ENCODE assay signal across 25 cellular contexts in the genomic region with DNA sequence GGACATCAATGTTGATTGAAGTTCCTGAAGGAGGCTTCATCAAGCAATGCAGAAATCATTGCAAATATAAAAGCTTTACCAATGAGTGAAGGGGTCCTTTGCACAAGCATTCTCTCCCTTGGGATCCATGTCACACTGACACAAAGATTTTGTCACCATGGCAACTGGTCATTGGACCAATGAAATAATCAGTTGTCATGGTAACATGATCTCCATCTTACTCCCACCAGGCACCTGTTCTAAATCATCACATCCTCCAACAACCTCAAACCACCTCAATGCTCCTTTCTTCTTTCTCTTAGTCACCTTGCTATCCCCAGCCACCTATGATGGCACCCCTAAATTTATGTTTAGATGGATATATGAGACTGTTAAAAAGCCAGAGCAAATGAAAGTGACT. TPM values are rescaled to one million over a fixed set of nuclear protein-coding genes. Genes with fewer than 3 reads are reported as not detected.
DNase-seq lines count a peak whose midpoint lies in the region; ATAC-seq and TF ChIP-seq lines count a peak whose summit lies in the region.
"Had no signal": no experiment of that assay in that cellular context is flagged by ENCODE, and none has a peak within 500 bp of the region (broad histone marks: within the 10 kb centered on the region; RNA-seq: fewer than 3 reads in every experiment).

No MANE protein-coding gene starts in this region.

- H3K27ac Mint-ChIP-seq in memory B cell: no peak overlapping the region
- no peak overlapping the region for H3K27ac Mint-ChIP-seq in chondrocyte (ENCODE audit: unreplicated experiment)
- H3K27ac Mint-ChIP-seq: activated CD8-positive, alpha-beta memory T cell treated with anti-CD3 and anti-CD28 coated beads, Interleukin-2, amount 10 ng/mL, durations not matched to agents 7 days and 5 days; activated T-cell treated with anti-CD3 and anti-CD28 coated beads, Interleukin-2, amount 50 U/mL, for 72 hours; endodermal cell; stimulated activated naive CD8-positive, alpha-beta T cell treated with anti-CD3 and anti-CD28 coated beads, Interleukin-15, amount 100 ng/mL, for 72 hours had no signal

- TF ChIP-seq CTCF in chondrocyte (IDR thresholded peaks at IDR 0.05): no peak

- H3K9me3 Mint-ChIP-seq in memory B cell: no peaks in the 10 kb centered on the region
- H3K9me3 Mint-ChIP-seq in chondrocyte (ENCODE audit: low read depth): no peaks in the 10 kb centered on the region
- H3K9me3 Mint-ChIP-seq: activated T-cell treated with anti-CD3 and anti-CD28 coated beads, Interleukin-2, amount 50 U/mL, for 72 hours; endodermal cell; neural crest cell; stimulated activated naive CD8-positive, alpha-beta T cell treated with anti-CD3 and anti-CD28 coated beads, Interleukin-15, amount 100 ng/mL, for 72 hours had no signal

- H3K4me3 Mint-ChIP-seq in memory B cell: no peak overlapping the region
- no peak overlapping the region for H3K4me3 Mint-ChIP-seq in chondrocyte (ENCODE audit: unreplicated experiment)
- H3K4me3 Mint-ChIP-seq: activated CD8-positive, alpha-beta memory T cell treated with anti-CD3 and anti-CD28 coated beads, Interleukin-2, amount 10 ng/mL, durations not matched to agents 7 days and 5 days; activated T-cell treated with anti-CD3 and anti-CD28 coated beads, Interleukin-2, amount 50 U/mL, for 72 hours; endodermal cell; neural crest cell; stimulated activated naive CD8-positive, alpha-beta T cell treated with anti-CD3 and anti-CD28 coated beads, Interleukin-15, amount 100 ng/mL, for 72 hours had no signal

- peaks cover 13% of the 10 kb centered on the region for H3K27me3 Mint-ChIP-seq in memory B cell
- peaks cover 40% of the 10 kb centered on the region for H3K27me3 Mint-ChIP-seq in chondrocyte (ENCODE audit: low read depth)

- ATAC-seq in memory B cell (ENCODE audit: low read depth) (peak; percentile 17), HG03175 (IDR thresholded peaks at IDR 0.05; ENCODE audit: unreplicated experiment) (no peak)
- ATAC-seq: activated CD8-positive, alpha-beta memory T cell treated with anti-CD3 and anti-CD28 coated beads, Interleukin-2, amount 10 ng/mL, durations not matched to agents 7 days and 5 days; activated T-cell treated with anti-CD3 and anti-CD28 coated beads, Interleukin-2, amount 50 U/mL, for 72 hours; SK-N-SH treated with all-trans-retinoic acid at 6 μM for 48 hours; stimulated activated naive CD8-positive, alpha-beta T cell treated with anti-CD3 and anti-CD28 coated beads, Interleukin-15, amount 100 ng/mL, for 72 hours had no signal

- H3K4me1 Mint-ChIP-seq in memory B cell (no peaks in the 10 kb centered on the region), chondrocyte (ENCODE audit: low read depth) (no peaks in the 10 kb centered on the region)
- H3K4me1 Mint-ChIP-seq: activated CD8-positive, alpha-beta memory T cell treated with anti-CD3 and anti-CD28 coated beads, Interleukin-2, amount 10 ng/mL, durations not matched to agents 7 days and 5 days; endodermal cell; neural crest cell; stimulated activated naive CD8-positive, alpha-beta T cell treated with anti-CD3 and anti-CD28 coated beads, Interleukin-15, amount 100 ng/mL, for 72 hours had no signal

- H3K36me3 Mint-ChIP-seq in memory B cell (no peaks in the 10 kb centered on the region), chondrocyte (ENCODE audit: low read depth) (no peaks in the 10 kb centered on the region)
- H3K36me3 Mint-ChIP-seq: activated CD8-positive, alpha-beta memory T cell treated with anti-CD3 and anti-CD28 coated beads, Interleukin-2, amount 10 ng/mL, durations not matched to agents 7 days and 5 days had no signal

- DNase-seq in NCI-H345 (lab: John Stamatoyannopoulos, UW) (peak; percentile 4), NCI-H345 treated with DMSO at 0.1 percent for 48 hours (lab: John Stamatoyannopoulos, UW; ENCODE audit: unreplicated experiment) (no peak), LHCN-M2 (ENCODE audit: low read depth) (peak; percentile 28), NCI-H524 (lab: John Stamatoyannopoulos, UW) (peak; percentile 73 to 86), memory B cell (ENCODE audit: low spot score in 2 of 2) (no peak), chondrocyte (ENCODE audit: low spot score) (no peak), pons (ENCODE audit: low spot score) (no peak)
- DNase-seq: activated CD4-positive, alpha-beta T cell treated with anti-CD3 and anti-CD28 coated beads for 4 hours; activated CD8-positive, alpha-beta memory T cell treated with anti-CD3 and anti-CD28 coated beads, Interleukin-2, amount 10 ng/mL, durations not matched to agents 7 days and 5 days; activated naive CD4-positive, alpha-beta T cell treated with Interleukin-2 at 50 U/mL for 16 hours; activated T-cell treated with anti-CD3 and anti-CD28 coated beads, Interleukin-2, amount 50 U/mL, for 72 hours; cortex of kidney; endodermal cell; esophagus squamous epithelium; HCEC 1CT; NCI-H1694 treated with DMSO at 0.1 percent for 48 hours; NCI-H526; posterior cingulate gyrus; sigmoid colon; stimulated activated naive CD8-positive, alpha-beta T cell treated with anti-CD3 and anti-CD28 coated beads, Interleukin-15, amount 100 ng/mL, for 72 hours; thyroid gland had no signal

RNA-seq across cellular contexts. Expression of gene FOXJ3, which starts 13.5 kb away (rescaled TPM):
- 33.4 and 34.0 TPM in 2 replicates for total RNA-seq in LHCN-M2 (2014; rRNA removed)
- 10.2 TPM for polyA plus RNA-seq in LHCN-M2 (2012)
- 26.3 to 30.9 TPM (median 29.2 TPM) in 3 replicates for total RNA-seq in chondrocyte

RNA-seq across cellular contexts. Expression of gene RIMKLA, which starts 32.1 kb away (rescaled TPM):
- not detected in 2 replicates for total RNA-seq in LHCN-M2 (2014; rRNA removed)
- not detected for polyA plus RNA-seq in LHCN-M2 (2012)
- 0.18 to 0.27 TPM in 2 of 3 replicates, not detected in the other for total RNA-seq in chondrocyte
- total RNA-seq: bronchial epithelial cell had no signal

Comparison
In these comparisons a context has a peak if more than half of its experiments do, and no peak if none do; other contexts are left out.
1. DNase-seq: peak in NCI-H345 (single experiment), LHCN-M2 (single experiment) and NCI-H524 (2 of 2); none in NCI-H345 treated with DMSO at 0.1 percent for 48 hours (single experiment), memory B cell (0 of 2), chondrocyte (single experiment) and pons (single experiment).